Comparison of ENCODE assay signal across 8 cellular contexts in genomic region chr14:96502621-96503251, GRCh38. TPM values are rescaled to one million over a fixed set of nuclear protein-coding genes. Genes with fewer than 3 reads are reported as not detected.
A peak's percentile ranks its signal among the peaks of the same experiment; 100 is the strongest.
DNase-seq lines count a peak whose midpoint lies in the region; ATAC-seq and TF ChIP-seq lines count a peak whose summit lies in the region.

No MANE protein-coding gene starts in this region.

- H3K27me3 Mint-ChIP-seq in activated T-helper 17 cell treated with anti-CD3 and anti-CD28 coated beads, Interleukin-2, amount 50 U/mL, for 72 hours: peaks cover 5% of the 10 kb centered on the region
- peaks cover 13% of the 10 kb centered on the region for H3K27me3 Mint-ChIP-seq in neural progenitor cell (ENCODE audit: insufficient read depth, low read depth)

- TF ChIP-seq POLR2A in gastroesophageal sphincter (IDR thresholded peaks at IDR 0.05): no peak

- H3K27me3 ChIP-seq in gastroesophageal sphincter (no peaks in the 10 kb centered on the region), neural progenitor cell (no peaks in the 10 kb centered on the region), upper lobe of right lung (no peaks in the 10 kb centered on the region)

- H3K4me1 ChIP-seq in gastroesophageal sphincter (peaks cover 6 to 42% (median 20%) of the 10 kb centered on the region in 3 donors), neural progenitor cell (peaks cover 27% of the 10 kb centered on the region), upper lobe of right lung (peaks cover 42% of the 10 kb centered on the region)

- peak overlapping the region; percentile 85 to 98 (median 97) for H3K27ac ChIP-seq in gastroesophageal sphincter
- peak overlapping the region; percentile 88 for H3K27ac ChIP-seq in neural progenitor cell
- H3K27ac ChIP-seq in upper lobe of right lung: peak overlapping the region; percentile 98

- WGBS in gastroesophageal sphincter (ENCODE audit: low coverage in 1 of 2), 2 donors: 0% methylated on average over 10 to 19 of the region's 46 CpGs

- peaks cover 21% of the 10 kb centered on the region for H3K4me1 Mint-ChIP-seq in activated T-helper 17 cell treated with anti-CD3 and anti-CD28 coated beads, Interleukin-2, amount 50 U/mL, for 72 hours
- H3K4me1 Mint-ChIP-seq in neural progenitor cell: peaks cover 24% of the 10 kb centered on the region

- ATAC-seq in HG02571 (IDR thresholded peaks at IDR 0.05; ENCODE audit: unreplicated experiment) (peak; percentile 28), gastroesophageal sphincter (peak; percentile 49), upper lobe of right lung (peak; percentile 68)
- ATAC-seq in activated T-helper 17 cell treated with anti-CD3 and anti-CD28 coated beads, Interleukin-2, amount 50 U/mL, for 72 hours (replicated peaks): peak; percentile 45

- no peaks in the 10 kb centered on the region for H3K9me3 Mint-ChIP-seq in activated T-helper 17 cell treated with anti-CD3 and anti-CD28 coated beads, Interleukin-2, amount 50 U/mL, for 72 hours
- H3K9me3 Mint-ChIP-seq in neural progenitor cell: peaks cover 3% of the 10 kb centered on the region

- peak overlapping the region; percentile 88 for H3K4me2 ChIP-seq in neural progenitor cell

- peaks cover 6% of the 10 kb centered on the region for H3F3A ChIP-seq in neural progenitor cell (ENCODE audit: low read depth)

- no peak overlapping the region for H2AFZ ChIP-seq in neural progenitor cell (replicated peaks)

- H4K20me1 ChIP-seq in neural progenitor cell (ENCODE audit: low read depth): peaks cover 47% of the 10 kb centered on the region

- TF ChIP-seq CTCF in gastroesophageal sphincter (IDR thresholded peaks at IDR 0.05) (no peak), neural progenitor cell (IDR thresholded peaks at IDR 0.05) (no peak), upper lobe of right lung (IDR thresholded peaks at IDR 0.05) (no peak)

- H3K79me2 ChIP-seq in neural progenitor cell (ENCODE audit: low read depth): peaks cover 66% of the 10 kb centered on the region

- peak overlapping the region; percentile 88 for H3K4me3 Mint-ChIP-seq in activated T-helper 17 cell treated with anti-CD3 and anti-CD28 coated beads, Interleukin-2, amount 50 U/mL, for 72 hours
- peak overlapping the region; percentile 98 for H3K4me3 Mint-ChIP-seq in neural progenitor cell

- TF ChIP-seq EP300 in gastroesophageal sphincter (IDR thresholded peaks at IDR 0.05): no peak

- H3K36me3 ChIP-seq in gastroesophageal sphincter (no peaks in the 10 kb centered on the region), neural progenitor cell (no peaks in the 10 kb centered on the region), upper lobe of right lung (no peaks in the 10 kb centered on the region)

- H3K9ac ChIP-seq in neural progenitor cell: peak overlapping the region; percentile 89

- peak; percentile 27 for DNase-seq in activated naive CD4-positive, alpha-beta T cell treated with Interleukin-2 at 50 U/mL for 16 hours
- no peak for DNase-seq in activated naive CD4-positive, alpha-beta T cell treated with anti-CD3 and anti-CD28 coated beads, Interleukin-2, amount 50 U/mL, for 16 hours
- DNase-seq in NAMALWA (ENCODE audit: low spot score) (peak; percentile 61), neural progenitor cell (ENCODE audit: low spot score) (peak; percentile 55), upper lobe of right lung (peak; percentile 85)

- intact Hi-C loops in upper lobe of right lung (cut with DNase I): no loop called here

- no peaks in the 10 kb centered on the region for H3K9me3 ChIP-seq in gastroesophageal sphincter
- no peaks in the 10 kb centered on the region for H3K9me3 ChIP-seq in neural progenitor cell (ENCODE audit: low read depth)
- no peaks in the 10 kb centered on the region for H3K9me3 ChIP-seq in upper lobe of right lung

- peaks cover 47% of the 10 kb centered on the region for H3K36me3 Mint-ChIP-seq in activated T-helper 17 cell treated with anti-CD3 and anti-CD28 coated beads, Interleukin-2, amount 50 U/mL, for 72 hours (ENCODE audit: low read depth)
- H3K36me3 Mint-ChIP-seq in neural progenitor cell: peaks cover 15% of the 10 kb centered on the region

- H3K4me3 ChIP-seq in gastroesophageal sphincter (peak overlapping the region; percentile 84), neural progenitor cell (peak overlapping the region; percentile 85), upper lobe of right lung (peak overlapping the region; percentile 90)

- peak overlapping the region; percentile 95 for H3K27ac Mint-ChIP-seq in activated T-helper 17 cell treated with anti-CD3 and anti-CD28 coated beads, Interleukin-2, amount 50 U/mL, for 72 hours
- peak overlapping the region; percentile 97 for H3K27ac Mint-ChIP-seq in neural progenitor cell

RNA-seq across cellular contexts. Expression of gene PAPOLA, which starts 0.6 kb away (rescaled TPM):
- 100 to 1,000 TPM; 163 to 255 TPM for total RNA-seq in activated T-helper 17 cell treated with anti-CD3 and anti-CD28 coated beads, Interleukin-2, amount 50 U/mL, for 72 hours
- total RNA-seq in gastroesophageal sphincter (100 to 1,000 TPM; 111 to 167 (median 134) TPM), neural progenitor cell (ENCODE audit: low replicate concordance) (169 and 235 TPM in 2 replicates), upper lobe of right lung (153 TPM)
